Comparison of ENCODE assay signal across 8 cellular contexts in genomic region chr20:34558320-34559202, GRCh38. TPM values are rescaled to one million over a fixed set of nuclear protein-coding genes. Genes with fewer than 3 reads are reported as not detected.
DNase-seq lines count a peak whose midpoint lies in the region; ATAC-seq lines count a peak whose summit lies in the region.

Gene MAP1LC3A, plus strand, starts transcription at chr20:34558718. Its CDS starts 151 bp downstream, at chr20:34558869.

- peak within 1 kb of the TSS; percentile 77 for H3K4me3 Mint-ChIP-seq in activated T-cell treated with anti-CD3 and anti-CD28 coated beads, Interleukin-2, amount 50 U/mL, for 24 hours

- no peaks in the 10 kb centered on the region for H3K9me2 ChIP-seq in GM23248 (ENCODE audit: insufficient read depth)

- peak within 1 kb of the TSS; percentile 79 for H3K4me3 ChIP-seq in GM23248

- no peaks in the 10 kb centered on the region for H3K36me3 ChIP-seq in GM23248 (ENCODE audit: low read depth)

- H3K27ac ChIP-seq in GM23248 (peak within 1 kb of the TSS; percentile 41), epithelial cell of prostate (peak within 1 kb of the TSS; percentile 20)

- H4K20me1 ChIP-seq in GM23248 (ENCODE audit: insufficient read depth): no peaks in the 10 kb centered on the region

- peak within 1 kb of the TSS; percentile 91 for H2AFZ ChIP-seq in GM23248

- no peaks in the 10 kb centered on the region for H3K9me3 Mint-ChIP-seq in activated T-cell treated with anti-CD3 and anti-CD28 coated beads, Interleukin-2, amount 50 U/mL, for 24 hours

- WGBS in GM23248 (ENCODE audit: low coverage in 1 of 2, low lambda C conversion rate in 2 of 2, missing lambda C conversion rate in 2 of 2), 2 experiments: 1 to 2% methylated on average over 45 to 71 of the region's 100 CpGs

- no peaks in the 10 kb centered on the region for H3K27me3 ChIP-seq in GM23248 (replicated peaks; ENCODE audit: insufficient read depth)

- no peaks in the 10 kb centered on the region; the same call in 1 of the 2 replicates for H3K4me1 ChIP-seq in GM23248 (ENCODE audit: insufficient read depth)

- no peaks in the 10 kb centered on the region for H3K27me3 Mint-ChIP-seq in activated T-cell treated with anti-CD3 and anti-CD28 coated beads, Interleukin-2, amount 50 U/mL, for 24 hours

- peak within 1 kb of the TSS; percentile 80 for H3K4me2 ChIP-seq in GM23248 (ENCODE audit: unreplicated experiment)

- H3K9ac ChIP-seq in GM23248: peak within 1 kb of the TSS; percentile 88

- H3K4me1 Mint-ChIP-seq in activated T-cell treated with anti-CD3 and anti-CD28 coated beads, Interleukin-2, amount 50 U/mL, for 24 hours (ENCODE audit: low read depth): peaks cover 10% of the 10 kb centered on the region

- peak within 1 kb of the TSS; percentile 85 for H3K27ac Mint-ChIP-seq in activated T-cell treated with anti-CD3 and anti-CD28 coated beads, Interleukin-2, amount 50 U/mL, for 24 hours

- no peak for ATAC-seq in GM21390 (IDR thresholded peaks at IDR 0.05; ENCODE audit: unreplicated experiment)

- H3K79me2 ChIP-seq in GM23248 (ENCODE audit: insufficient read depth): no peaks in the 10 kb centered on the region

- in situ Hi-C loops in GM23248 (cut with MboI): no loop called here

- H3F3A ChIP-seq in GM23248 (ENCODE audit: insufficient read depth): peaks cover 5% of the 10 kb centered on the region; the same call in 1 of the 2 replicates

- no peaks in the 10 kb centered on the region for H3K36me3 Mint-ChIP-seq in activated T-cell treated with anti-CD3 and anti-CD28 coated beads, Interleukin-2, amount 50 U/mL, for 24 hours (ENCODE audit: low read depth)

- no peaks in the 10 kb centered on the region for H3K9me3 ChIP-seq in GM23248 (ENCODE audit: low read depth)

- peak; percentile 96 for DNase-seq in CD1c-positive myeloid dendritic cell (ENCODE audit: extremely low spot score)
- peak; percentile 99 for DNase-seq in GM23248
- peak; percentile 89 for DNase-seq in NCI-H2196 (lab: John Stamatoyannopoulos, UW; ENCODE audit: unreplicated experiment)
- DNase-seq in activated T-cell treated with anti-CD3 and anti-CD28 coated beads, Interleukin-2, amount 50 U/mL, for 24 hours: peak; percentile 94
- peak; percentile 43 for DNase-seq in epithelial cell of prostate (ENCODE audit: low read depth, low spot score)
- DNase-seq in middle frontal gyrus (ENCODE audit: extremely low spot score, low spot score): peak; percentile 94
- DNase-seq in stimulated activated CD8-positive, alpha-beta memory T cell treated with anti-CD3 and anti-CD28 coated beads, Interleukin-15, amount 100 ng/mL, for 24 hours (ENCODE audit: low read depth): peak; percentile 91

RNA-seq across cellular contexts. Expression of gene MAP1LC3A, which starts in this region (rescaled TPM):
- total RNA-seq in GM23248 (2014; rRNA removed; shearing (Covaris generic)): 69.8 and 80.3 TPM in 2 replicates
- polyA plus RNA-seq in GM23248 (2016; fragmentation: Nextera tagmentation; extraction: Ambion mirVana): 82.5 and 83.1 TPM in 2 replicates

Comparison
In these comparisons a context has a peak if more than half of its experiments do, and no peak if none do; other contexts are left out.
1. DNase-seq: peak in every context shown above with its lines; median percentile 99 in GM23248; 96 in CD1c-positive myeloid dendritic cell; 94 in activated T-cell treated with anti-CD3 and anti-CD28 coated beads, Interleukin-2, amount 50 U/mL, for 24 hours; 94 in middle frontal gyrus; 91 in stimulated activated CD8-positive, alpha-beta memory T cell treated with anti-CD3 and anti-CD28 coated beads, Interleukin-15, amount 100 ng/mL, for 24 hours; 89 in NCI-H2196; 43 in epithelial cell of prostate.